4 cellular contexts compared by ENCODE assay signal in the genomic region with DNA sequence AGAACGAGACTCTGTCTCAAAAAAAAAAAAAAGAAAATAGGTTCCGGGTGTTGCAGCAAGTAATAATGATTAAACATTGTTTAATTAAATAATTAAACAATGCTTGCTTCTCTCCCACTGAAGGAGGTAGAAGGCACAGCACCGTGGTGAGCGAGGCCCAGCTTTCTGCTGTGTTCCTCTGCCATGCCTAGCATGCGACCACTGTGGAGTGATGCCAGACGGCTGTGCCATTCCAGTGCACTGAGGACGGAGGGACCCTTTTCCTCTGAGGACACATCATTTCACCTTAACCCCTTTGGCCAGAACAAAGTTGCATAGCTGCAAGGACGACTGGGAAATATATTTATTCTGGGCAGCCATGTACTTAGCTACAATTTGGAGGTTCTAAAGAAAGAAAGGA.
"Had no signal": no experiment of that assay in that cellular context is flagged by ENCODE, and none has a peak within 500 bp of the region (broad histone marks: within the 10 kb centered on the region; RNA-seq: fewer than 3 reads in every experiment).

No MANE protein-coding gene starts in this region.

- ATAC-seq: HepG2, K562 had no signal

- H3K27ac ChIP-seq: HL-60 had no signal

- H3K4me3 ChIP-seq: K562 had no signal

- DNase-seq: IMR-90 had no signal
